ENCODE assay signal across 1 cellular context in the genomic region with DNA sequence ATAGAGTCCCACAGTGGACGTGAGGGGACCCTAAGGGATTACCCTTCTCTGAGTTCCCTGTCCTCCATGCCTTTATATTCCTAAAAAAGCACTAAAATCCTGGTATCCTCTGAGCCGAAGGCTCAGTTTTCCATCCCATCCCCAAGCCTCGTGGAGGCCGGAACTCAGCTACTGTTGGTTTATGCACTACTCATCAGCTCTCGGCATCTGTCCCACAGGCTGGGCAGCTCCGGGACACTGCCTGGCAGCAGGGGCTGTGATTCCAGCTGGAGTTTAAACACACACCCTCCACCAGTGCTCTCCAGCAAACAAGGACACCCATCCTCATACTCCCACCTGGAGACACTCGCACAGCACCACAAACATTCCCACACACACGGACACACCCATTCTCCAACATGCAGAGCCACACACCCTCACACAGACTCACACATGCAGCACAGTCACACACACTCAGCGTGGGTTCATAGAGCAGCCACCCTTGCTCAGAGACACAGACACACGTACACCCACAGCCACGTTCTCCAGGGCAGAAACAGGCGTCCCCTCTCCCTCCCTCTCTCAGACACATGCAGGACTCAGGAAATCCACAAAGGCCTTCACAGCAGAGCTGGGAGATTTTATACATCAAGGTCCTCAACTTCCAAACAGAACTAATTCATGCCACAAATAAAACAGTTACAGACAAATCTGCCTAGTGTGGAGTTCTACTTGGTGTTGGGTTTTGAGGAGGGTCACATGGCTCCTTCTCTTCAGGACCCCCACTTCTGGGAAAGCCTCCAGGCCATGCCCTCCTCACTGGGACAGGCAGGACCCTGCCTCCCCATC.
TF ChIP-seq lines count a peak whose summit lies in the region.

No MANE protein-coding gene starts in this region.

TF ChIP-seq in K562, 482 proteins besides CTCF, POLR2A, EP300 and RAD21 (continued from another document):
- peak; percentile 65 for TF ChIP-seq POLR2B (IDR thresholded peaks at IDR 0.05; ENCODE audit: low read depth, partially characterized antibody)
- 0 out of 2 replicates have a peak, but pooled peaks have one; percentile 37 for TF ChIP-seq POLR2G (IDR thresholded peaks at IDR 0.05; ENCODE audit: low read depth, low read length)
- no peak for TF ChIP-seq NFRKB (IDR thresholded peaks at IDR 0.05; ENCODE audit: low read depth)
- TF ChIP-seq FOXP4 (CRISPR knock-in tag; IDR thresholded peaks at IDR 0.05; ENCODE audit: borderline replicate concordance), result 0 out of 2 replicates have a peak, but pooled peaks have one; percentile 28
- TF ChIP-seq TARDBP (IDR thresholded peaks at IDR 0.05), result peak; percentile 91
- peak; percentile 71; the same call in 1 of the 2 replicates for TF ChIP-seq POLR2AphosphoS2 (IDR thresholded peaks at IDR 0.05; ENCODE audit: low read length)
- no peak for TF ChIP-seq POLR3A (IDR thresholded peaks at IDR 0.05; ENCODE audit: borderline replicate concordance, extremely low read depth, insufficient read depth, insufficient read length)
TF ChIP-seq in K562: peak in this region for 7.
